Comparison of ENCODE assay signal across 8 cellular contexts in genomic region chr21:10368323-10368798, GRCh38.
DNase-seq lines count a peak whose midpoint lies in the region; ATAC-seq and TF ChIP-seq lines count a peak whose summit lies in the region.
"Not testable (repeated sequence)": the region's sequence is repeated elsewhere in the genome, so short reads cannot be mapped to it uniquely, and the experiment has no call there.

No MANE protein-coding gene starts in this region.

- not testable (repeated sequence) for H4K20me1 ChIP-seq in H9 (ENCODE audit: control insufficient read depth, insufficient read depth, insufficient read length)

- H3K23ac ChIP-seq in H9 (ENCODE audit: insufficient read length, low read depth, low read length): not testable (repeated sequence)

- H2BK120ac ChIP-seq in H9 (ENCODE audit: low read depth, low read length, poor library complexity, severe bottlenecking): not testable (repeated sequence)

- H3K9ac ChIP-seq in H9 (ENCODE audit: extremely low read depth, insufficient read length, low read length): not testable (repeated sequence)

- not testable (repeated sequence) for TF ChIP-seq EP300 in suprapubic skin (IDR thresholded peaks at IDR 0.05)

- H3K4me1 Mint-ChIP-seq in H9; chondrocyte (ENCODE audit: low read depth): not testable (repeated sequence)

- not testable (repeated sequence) for H2BK12ac ChIP-seq in H9 (ENCODE audit: insufficient read length, low read depth, low read length)

- TF ChIP-seq POLR2A in suprapubic skin (IDR thresholded peaks at IDR 0.05): not testable (repeated sequence)

- not testable (repeated sequence) for H3K14ac ChIP-seq in H9 (ENCODE audit: insufficient read depth, low read length)

- H3K23me2 ChIP-seq in H9 (ENCODE audit: insufficient read length, low read depth, low read length, poor library complexity, severe bottlenecking): not testable (repeated sequence)

- H2AFZ ChIP-seq in H9 (ENCODE audit: low read length): not testable (repeated sequence)

- not testable (repeated sequence) for H4K5ac ChIP-seq in H9 (ENCODE audit: insufficient read length, low read depth, low read length)

- H3K27ac Mint-ChIP-seq in H9; chondrocyte (ENCODE audit: unreplicated experiment): not testable (repeated sequence)

- H3K36me3 Mint-ChIP-seq in H9 (ENCODE audit: insufficient read depth in 1 of 3, low read depth in 3 of 3); chondrocyte (ENCODE audit: low read depth): not testable (repeated sequence)

- H3K9me3 ChIP-seq in H9 (ENCODE audit: control insufficient read depth, low read depth, low read length) (peaks cover 13% of the 10 kb centered on the region), mucosa of descending colon (peaks cover 31% of the 10 kb centered on the region)
- H3K9me3 ChIP-seq in psoas muscle, suprapubic skin: not testable (repeated sequence)

- H3T11ph ChIP-seq in H9 (ENCODE audit: low read length): not testable (repeated sequence)

- not testable (repeated sequence) for H3K4me1 ChIP-seq in H9 (ENCODE audit: insufficient read depth, low read length); mucosa of descending colon (ENCODE audit: low read depth); psoas muscle; suprapubic skin

- not testable (repeated sequence) for H3K56ac ChIP-seq in H9 (ENCODE audit: insufficient read length, low read depth, low read length)

- H3K27me3 Mint-ChIP-seq in H9 (ENCODE audit: low read depth); chondrocyte (ENCODE audit: low read depth): not testable (repeated sequence)

- not testable (repeated sequence) for H3K79me2 ChIP-seq in H9 (ENCODE audit: insufficient read depth, low read length)

- not testable (repeated sequence) for H4K91ac ChIP-seq in H9 (ENCODE audit: insufficient read length, low read depth, low read length)

- not testable (repeated sequence) for H3K27me3 ChIP-seq in H9 (ENCODE audit: insufficient read depth, low read length); psoas muscle (ENCODE audit: insufficient read depth in 3 of 3, low read length in 2 of 3); suprapubic skin

- not testable (repeated sequence) for H2BK5ac ChIP-seq in H9 (ENCODE audit: insufficient read length, low read length)

- not testable (repeated sequence) for H3K79me1 ChIP-seq in H9 (ENCODE audit: insufficient read depth, low read depth, low read length, poor library complexity, severe bottlenecking)

- H2BK20ac ChIP-seq in H9 (ENCODE audit: low read depth, low read length, poor library complexity, severe bottlenecking): not testable (repeated sequence)

- H3K4me2 ChIP-seq in H9 (ENCODE audit: insufficient read depth, insufficient read length, low read length): not testable (repeated sequence)

- not testable (repeated sequence) for H2AK5ac ChIP-seq in H9 (ENCODE audit: insufficient read length, low read length)

- no CpG with 5 or more reads among the region's 16 CpGs for WGBS in H9 (ENCODE audit: extremely low coverage, insufficient read length, low lambda C conversion rate)
- WGBS in psoas muscle, 3 donors: 65 to 74% (median 73%) methylated on average over 15 of the region's 16 CpGs
- WGBS in suprapubic skin: 69% methylated on average over 16 of the region's 16 CpGs

- H4K8ac ChIP-seq in H9 (replicated peaks; ENCODE audit: insufficient read length, low read depth, low read length): not testable (repeated sequence)

- H3K36me3 ChIP-seq in mucosa of descending colon (ENCODE audit: low read depth); psoas muscle (ENCODE audit: insufficient read depth in 1 of 2, low read depth in 1 of 2); suprapubic skin: not testable (repeated sequence)

- H3K4ac ChIP-seq in H9 (ENCODE audit: low read depth, low read length): not testable (repeated sequence)

- peaks cover 23 to 28% of the 10 kb centered on the region in 2 experiments for H3K9me3 Mint-ChIP-seq in H9
- not testable (repeated sequence) for H3K9me3 Mint-ChIP-seq in chondrocyte (ENCODE audit: low read depth)

- not testable (repeated sequence) for H3K4me3 Mint-ChIP-seq in H9; chondrocyte (ENCODE audit: unreplicated experiment)

- H3K18ac ChIP-seq in H9 (ENCODE audit: insufficient read length, low read depth, low read length): not testable (repeated sequence)

- DNase-seq in H9: peak; percentile 31
- DNase-seq in chondrocyte (ENCODE audit: low spot score): peak; percentile 100
- DNase-seq in Right ventricle myocardium superior: peak; percentile 64
- DNase-seq in left lobe of liver (ENCODE audit: low spot score): not testable (repeated sequence)
- peak in 1 of 3 donors; percentile 71 for DNase-seq in mucosa of descending colon
- DNase-seq in psoas muscle: peak in 1 of 2 donors; percentile 65
- peak; percentile 79 to 94 for DNase-seq in suprapubic skin (ENCODE audit: low spot score in 2 of 2)

- H3K27ac ChIP-seq in H9 (ENCODE audit: insufficient read length, low read depth, low read length); psoas muscle; suprapubic skin: not testable (repeated sequence)

- ATAC-seq in activated CD4-positive, CD25-positive, alpha-beta regulatory T cell treated with anti-CD3 and anti-CD28 coated beads, Interleukin-2, amount 50 U/mL, for 24 hours: peak; percentile 15 to 22
- ATAC-seq in Right ventricle myocardium superior (ENCODE audit: poor library complexity) (peak; percentile 19), left lobe of liver (peak; percentile 34), mucosa of descending colon (peak; percentile 34), psoas muscle (peak; percentile 20 to 47 (median 38))

- intact Hi-C loops in Right ventricle myocardium superior (cut with DNase I); mucosa of descending colon (cut with DNase I, micrococcal nuclease); psoas muscle (cut with DNase I): not testable (repeated sequence)

- not testable (repeated sequence) for TF ChIP-seq CTCF in H9 (conservative IDR thresholded peaks at IDR 0.05); chondrocyte (IDR thresholded peaks at IDR 0.05); mucosa of descending colon (IDR thresholded peaks at IDR 0.05); psoas muscle (IDR thresholded peaks at IDR 0.05); suprapubic skin (IDR thresholded peaks at IDR 0.05)

- not testable (repeated sequence) for H2BK15ac ChIP-seq in H9 (ENCODE audit: low read depth, low read length)

- not testable (repeated sequence) for H3K4me3 ChIP-seq in mucosa of descending colon, psoas muscle, suprapubic skin
